In genomic region chr6:34546551-34547321, GRCh38 we compare ENCODE assay signal across 11 cellular contexts. TPM values are rescaled to one million over a fixed set of nuclear protein-coding genes. Genes with fewer than 3 reads are reported as not detected.
DNase-seq lines count a peak whose midpoint lies in the region; ATAC-seq lines count a peak whose summit lies in the region.
"Had no signal": no experiment of that assay in that cellular context is flagged by ENCODE, and none has a peak within 500 bp of the region (broad histone marks: within the 10 kb centered on the region; RNA-seq: fewer than 3 reads in every experiment).

No MANE protein-coding gene starts in this region.

- peak; percentile 22 to 47 for ATAC-seq in right cardiac atrium
- ATAC-seq in HG02885 (IDR thresholded peaks at IDR 0.05; ENCODE audit: poor library complexity, unreplicated experiment) = no peak
- ATAC-seq: GM23338 had no signal

- no peaks in the 10 kb centered on the region for H3K27me3 ChIP-seq in right cardiac atrium (ENCODE audit: control insufficient read depth, insufficient read depth)

- no peak overlapping the region for H3K27ac Mint-ChIP-seq in activated naive CD4-positive, alpha-beta T cell treated with anti-CD3 and anti-CD28 coated beads for 36 hours
- H3K27ac Mint-ChIP-seq: activated T-helper 2 cell treated with anti-CD3 and anti-CD28 coated beads, Interferon-gamma antibody, Interleukin-2, Interleukin-4, amounts not matched to agents 10 μg/mL and 5 μg/mL and 100 μg/mL, durations not matched to agents 14 hours and 24 hours and 36 hours; GM23338 had no signal

- peaks cover 4% of the 10 kb centered on the region for H3K4me1 ChIP-seq in right cardiac atrium (ENCODE audit: control insufficient read depth, insufficient read depth, low read length)

- H3K9me3 ChIP-seq in right cardiac atrium (ENCODE audit: control insufficient read depth, low read length) = no peaks in the 10 kb centered on the region

- no peaks in the 10 kb centered on the region for H3K4me1 Mint-ChIP-seq in activated naive CD4-positive, alpha-beta T cell treated with anti-CD3 and anti-CD28 coated beads for 36 hours (ENCODE audit: low read depth)

- H3K9me3 Mint-ChIP-seq in activated naive CD4-positive, alpha-beta T cell treated with anti-CD3 and anti-CD28 coated beads for 36 hours = no peaks in the 10 kb centered on the region
- H3K9me3 Mint-ChIP-seq: activated T-helper 2 cell treated with anti-CD3 and anti-CD28 coated beads, Interferon-gamma antibody, Interleukin-2, Interleukin-4, amounts not matched to agents 10 μg/mL and 5 μg/mL and 100 μg/mL, durations not matched to agents 14 hours and 24 hours and 36 hours had no signal

- no peak overlapping the region for H3K4me3 ChIP-seq in right cardiac atrium (ENCODE audit: low read length)
- H3K4me3 ChIP-seq: GM23338 had no signal

- intact Hi-C loops in right cardiac atrium (cut with DNase I) = no loop called here
- intact Hi-C loops in activated naive CD4-positive, alpha-beta T cell treated with anti-CD3 and anti-CD28 coated beads for 36 hours (cut with micrococcal nuclease) = loop anchor here (10.0 kb wide), 1 partner anchor 902 kb away; no protein-coding TSS in a partner anchor

- peak; percentile 14 for DNase-seq in NCI-H1436 (lab: John Stamatoyannopoulos, UW)
- no peak for DNase-seq in NCI-H1436 treated with DMSO at 0.1 percent for 48 hours (lab: John Stamatoyannopoulos, UW)
- peak; percentile 72 for DNase-seq in RPMI8226
- DNase-seq in right cardiac atrium = peak; percentile 56 to 85 (median 82)
- peak; percentile 81 for DNase-seq in ureter (ENCODE audit: low spot score)
- no peak for DNase-seq in OCI-M1 (lab: John Stamatoyannopoulos, UW)
- no peak for DNase-seq in activated naive CD4-positive, alpha-beta T cell treated with anti-CD3 and anti-CD28 coated beads for 36 hours
- DNase-seq: mesendoderm had no signal

- 28% methylated on average over 11 of the region's 11 CpGs for WGBS in right cardiac atrium

- CTCF ChIA-PET in activated naive CD4-positive, alpha-beta T cell treated with anti-CD3 and anti-CD28 coated beads for 36 hours (lab: Charles Lee) = no interaction called here

- H3K36me3 Mint-ChIP-seq in activated naive CD4-positive, alpha-beta T cell treated with anti-CD3 and anti-CD28 coated beads for 36 hours (ENCODE audit: low read depth) = no peaks in the 10 kb centered on the region

- H3K4me3 Mint-ChIP-seq in activated naive CD4-positive, alpha-beta T cell treated with anti-CD3 and anti-CD28 coated beads for 36 hours = no peak overlapping the region
- H3K4me3 Mint-ChIP-seq: GM23338 had no signal

- H3K27me3 Mint-ChIP-seq in activated naive CD4-positive, alpha-beta T cell treated with anti-CD3 and anti-CD28 coated beads for 36 hours (ENCODE audit: low read depth) = no peaks in the 10 kb centered on the region

- no peak overlapping the region for H3K27ac ChIP-seq in right cardiac atrium (ENCODE audit: low read length)

RNA-seq across cellular contexts. Expression of gene SPDEF, which starts 9.4 kb away (rescaled TPM):
- total RNA-seq in right cardiac atrium = under 1 TPM in 2 of 4 donors, not detected in 2; 0.11 to 0.17 TPM
- 0.14 TPM for polyA plus RNA-seq in right cardiac atrium
- total RNA-seq in ureter = 3.5 TPM
- under 1 TPM; 0.24 to 0.35 TPM for total RNA-seq in activated naive CD4-positive, alpha-beta T cell treated with anti-CD3 and anti-CD28 coated beads for 36 hours
- polyA plus RNA-seq: GM23338 had no signal

Comparison
In these comparisons a context has a peak if more than half of its experiments do, and no peak if none do; other contexts are left out.
1. DNase-seq: peak in NCI-H1436 (single experiment), RPMI8226 (single experiment), right cardiac atrium (3 of 3) and ureter (single experiment); none in NCI-H1436 treated with DMSO at 0.1 percent for 48 hours (single experiment), OCI-M1 (single experiment) and activated naive CD4-positive, alpha-beta T cell treated with anti-CD3 and anti-CD28 coated beads for 36 hours (single experiment).